Comparison of ENCODE assay signal across 19 cellular contexts in the genomic region with DNA sequence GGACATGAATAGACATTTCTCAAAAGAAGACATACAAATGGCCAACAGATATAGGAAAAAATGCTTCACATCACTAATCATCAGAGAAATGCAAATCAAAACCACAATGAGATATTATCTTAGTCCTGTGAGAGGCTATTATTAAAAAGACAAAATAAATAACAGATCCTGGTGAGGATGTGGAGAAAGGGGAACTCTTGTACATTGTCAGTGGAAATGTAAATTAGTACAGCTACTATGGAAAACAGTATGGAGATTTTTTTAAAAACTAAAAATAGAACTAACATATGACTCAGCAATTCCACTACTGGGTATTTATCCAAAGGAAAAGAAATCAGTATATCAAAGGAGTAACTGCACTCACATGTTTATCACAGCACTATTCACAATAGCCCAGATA.
DNase-seq lines count a peak whose midpoint lies in the region; ATAC-seq and TF ChIP-seq lines count a peak whose summit lies in the region.
"Had no signal": no experiment of that assay in that cellular context is flagged by ENCODE, and none has a peak within 500 bp of the region (broad histone marks: within the 10 kb centered on the region; RNA-seq: fewer than 3 reads in every experiment).

No MANE protein-coding gene starts in this region.

- no peaks in the 10 kb centered on the region for H3K36me3 ChIP-seq in BLaER1 treated with 17β-estradiol and CSF1 and Interleukin-3, amounts not matched to agents 10 nM and 100 nM
- H3K36me3 ChIP-seq: BE2C, brain microvascular endothelial cell, esophagus muscularis mucosa had no signal

- H3K4me3 Mint-ChIP-seq in nephron progenitor cell = no peak overlapping the region
- H3K4me3 Mint-ChIP-seq: activated naive CD4-positive, alpha-beta T cell treated with anti-CD3 and anti-CD28 coated beads, Interleukin-2, amount 50 U/mL, for 24 hours had no signal

- no peaks in the 10 kb centered on the region for H4K20me1 ChIP-seq in BLaER1 treated with 17β-estradiol and CSF1 and Interleukin-3, amounts not matched to agents 10 nM and 100 nM

- peaks cover 8% of the 10 kb centered on the region for H3K4me1 Mint-ChIP-seq in nephron progenitor cell
- H3K4me1 Mint-ChIP-seq: activated naive CD4-positive, alpha-beta T cell treated with anti-CD3 and anti-CD28 coated beads, Interleukin-2, amount 50 U/mL, for 24 hours had no signal

- peak overlapping the region; percentile 33 for H3K27ac Mint-ChIP-seq in nephron progenitor cell
- H3K27ac Mint-ChIP-seq: activated naive CD4-positive, alpha-beta T cell treated with anti-CD3 and anti-CD28 coated beads, Interleukin-2, amount 50 U/mL, for 24 hours had no signal

- H3K4me2 ChIP-seq in BLaER1 treated with 17β-estradiol and CSF1 and Interleukin-3, amounts not matched to agents 10 nM and 100 nM = peak overlapping the region in 8 of 11 experiments; percentile 10 to 57 (median 32); a peak in 14 of 22 replicates
- H3K4me2 ChIP-seq: PC-9 had no signal

- H3K4me1 ChIP-seq in BLaER1 treated with 17β-estradiol and CSF1 and Interleukin-3, amounts not matched to agents 10 nM and 100 nM = peaks cover 0 to 33% (median 11%) of the 10 kb centered on the region in 10 experiments; a peak in 15 of 20 replicates
- H3K4me1 ChIP-seq: BE2C had no signal

- no peaks in the 10 kb centered on the region for H3K27me3 ChIP-seq in BLaER1 treated with 17β-estradiol and CSF1 and Interleukin-3, amounts not matched to agents 10 nM and 100 nM
- H3K27me3 ChIP-seq: BE2C, brain microvascular endothelial cell, esophagus muscularis mucosa had no signal

- ATAC-seq in HG03159 (IDR thresholded peaks at IDR 0.05; ENCODE audit: unreplicated experiment) (no peak), HG02981 (IDR thresholded peaks at IDR 0.05; ENCODE audit: unreplicated experiment) (no peak)
- ATAC-seq: left colon had no signal

- peaks cover 0 to 12% (median 4%) of the 10 kb centered on the region in 11 experiments; a peak in 13 of 22 replicates for H3K9me3 ChIP-seq in BLaER1 treated with 17β-estradiol and CSF1 and Interleukin-3, amounts not matched to agents 10 nM and 100 nM (replicated peaks in 1 of 11)
- H3K9me3 ChIP-seq: BE2C, esophagus muscularis mucosa had no signal

- no peak overlapping the region for H3K4me3 ChIP-seq in BLaER1 treated with 17β-estradiol and CSF1 and Interleukin-3, amounts not matched to agents 10 nM and 100 nM
- no peak overlapping the region for H3K4me3 ChIP-seq in choroid plexus epithelial cell (ENCODE audit: low read depth, low read length)
- H3K4me3 ChIP-seq: esophagus muscularis mucosa, PC-9 had no signal

- peaks cover 6% of the 10 kb centered on the region for H3K36me3 Mint-ChIP-seq in nephron progenitor cell (ENCODE audit: low read depth)
- H3K36me3 Mint-ChIP-seq: activated naive CD4-positive, alpha-beta T cell treated with anti-CD3 and anti-CD28 coated beads, Interleukin-2, amount 50 U/mL, for 24 hours had no signal

- peaks cover 14% of the 10 kb centered on the region for H3K9me3 Mint-ChIP-seq in nephron progenitor cell
- H3K9me3 Mint-ChIP-seq: activated naive CD4-positive, alpha-beta T cell treated with anti-CD3 and anti-CD28 coated beads, Interleukin-2, amount 50 U/mL, for 24 hours had no signal

- peak overlapping the region in 1 of 11 experiments; percentile 38; a peak in 1 of 22 replicates for H3K27ac ChIP-seq in BLaER1 treated with 17β-estradiol and CSF1 and Interleukin-3, amounts not matched to agents 10 nM and 100 nM
- H3K27ac ChIP-seq: brain microvascular endothelial cell, esophagus muscularis mucosa, PC-9 had no signal

- no peak for TF ChIP-seq CTCF in choroid plexus epithelial cell (conservative IDR thresholded peaks at IDR 0.05; ENCODE audit: low read depth, low read length)
- no peak for TF ChIP-seq CTCF in nephron progenitor cell (IDR thresholded peaks at IDR 0.05)

- H3K27me3 Mint-ChIP-seq in nephron progenitor cell (ENCODE audit: low read depth, poor library complexity) = peaks cover 6% of the 10 kb centered on the region
- H3K27me3 Mint-ChIP-seq: activated naive CD4-positive, alpha-beta T cell treated with anti-CD3 and anti-CD28 coated beads, Interleukin-2, amount 50 U/mL, for 24 hours had no signal

- DNase-seq in NCI-H526 treated with DMSO at 0.1 percent for 48 hours (lab: John Stamatoyannopoulos, UW) = peak; percentile 98
- DNase-seq in choroid plexus epithelial cell (ENCODE audit: low read depth) = peak; percentile 50
- DNase-seq in nephron progenitor cell = no peak
- DNase-seq in SHP77 (lab: John Stamatoyannopoulos, UW) = no peak
- DNase-seq in NCI-H2029 treated with DMSO at 0.1 percent for 48 hours (lab: John Stamatoyannopoulos, UW) = no peak
- DNase-seq: BE2C; brain microvascular endothelial cell; left colon; NCI-H2081 treated with DMSO at 0.1 percent for 48 hours; NCI-H69; nucleus accumbens; PC-9; stimulated activated CD4-positive, alpha-beta T cell treated with anti-CD3 and anti-CD28 coated beads, Interleukin-2, amount 100 ng/mL, for 48 hours; substantia nigra had no signal

- no peak overlapping the region for H3K9ac ChIP-seq in BLaER1 treated with 17β-estradiol and CSF1 and Interleukin-3, amounts not matched to agents 10 nM and 100 nM

Comparison
In these comparisons a context has a peak if more than half of its experiments do, and no peak if none do; other contexts are left out.
1. DNase-seq: peak in NCI-H526 treated with DMSO at 0.1 percent for 48 hours (single experiment) and choroid plexus epithelial cell (single experiment); none in nephron progenitor cell (single experiment), SHP77 (0 of 2) and NCI-H2029 treated with DMSO at 0.1 percent for 48 hours (single experiment).